Comparison of ENCODE assay signal across 10 cellular contexts in genomic region chr16:4345439-4346204, GRCh38. TPM values are rescaled to one million over a fixed set of nuclear protein-coding genes. Genes with fewer than 3 reads are reported as not detected.
A peak's percentile ranks its signal among the peaks of the same experiment; 100 is the strongest.
DNase-seq lines count a peak whose midpoint lies in the region; ATAC-seq and TF ChIP-seq lines count a peak whose summit lies in the region.
"Had no signal": no experiment of that assay in that cellular context is flagged by ENCODE, and none has a peak within 500 bp of the region (broad histone marks: within the 10 kb centered on the region; RNA-seq: fewer than 3 reads in every experiment).

No MANE protein-coding gene starts in this region.

- no peak overlapping the region for H3K27ac Mint-ChIP-seq in MCF 10A (ENCODE audit: low read depth, unreplicated experiment)
- H3K27ac Mint-ChIP-seq in endothelial cell (ENCODE audit: unreplicated experiment) = no peak overlapping the region
- H3K27ac Mint-ChIP-seq: activated T-helper 2 cell treated with anti-CD3 and anti-CD28 coated beads, Interferon-gamma antibody, Interleukin-2, Interleukin-4, amounts not matched to agents 10 μg/mL and 5 μg/mL and 100 μg/mL, durations not matched to agents 14 hours and 24 hours and 36 hours had no signal

- TF ChIP-seq CTCF in MCF 10A (IDR thresholded peaks at IDR 0.05; ENCODE audit: unreplicated experiment) = no peak
- TF ChIP-seq CTCF in breast epithelium (IDR thresholded peaks at IDR 0.05) = no peak
- TF ChIP-seq CTCF in left lung (IDR thresholded peaks at IDR 0.05) = no peak
- no peak for TF ChIP-seq CTCF in endothelial cell (IDR thresholded peaks at IDR 0.05; ENCODE audit: unreplicated experiment)
- no peak for TF ChIP-seq CTCF in GM10266 (IDR thresholded peaks at IDR 0.05; ENCODE audit: control insufficient read depth, insufficient read depth, low read depth, missing control alignments)

- peak; percentile 49 for ATAC-seq in left lung
- no peak for ATAC-seq in HG03439 (IDR thresholded peaks at IDR 0.05; ENCODE audit: unreplicated experiment)

- CTCF ChIA-PET in MCF 10A (lab: Yijun Ruan, JAX) = interaction anchor here (0.6 to 3.4 kb wide), 8 partner anchors 10 to 57 kb away, joined by 3 to 15 read pairs (median 4); no protein-coding TSS in a partner anchor

- H3K36me3 ChIP-seq in breast epithelium = no peaks in the 10 kb centered on the region
- H3K36me3 ChIP-seq in SK-N-MC (ENCODE audit: insufficient read depth, low read length) = peaks cover 11% of the 10 kb centered on the region; the same call in 1 of the 2 replicates
- peaks cover 0 to 10% of the 10 kb centered on the region in 2 donors for H3K36me3 ChIP-seq in left lung

- H3K9me3 ChIP-seq in breast epithelium (no peaks in the 10 kb centered on the region), SK-N-MC (ENCODE audit: low read depth, low read length) (no peaks in the 10 kb centered on the region), left lung (no peaks in the 10 kb centered on the region)

- no peak for TF ChIP-seq POLR2A in breast epithelium (IDR thresholded peaks at IDR 0.05)

- BruUV-seq in MCF 10A (replicated peaks; lab: Mats Ljungman, UMichigan) = no TSS peak

- H3K4me1 ChIP-seq in breast epithelium = no peaks in the 10 kb centered on the region
- peaks cover 20 to 82% of the 10 kb centered on the region in 2 donors for H3K4me1 ChIP-seq in left lung

- no peaks in the 10 kb centered on the region for H3K27me3 Mint-ChIP-seq in MCF 10A (ENCODE audit: insufficient read depth, unreplicated experiment)
- H3K27me3 Mint-ChIP-seq in endothelial cell (ENCODE audit: unreplicated experiment) = peaks cover 3% of the 10 kb centered on the region

- no peak overlapping the region for H3K4me3 ChIP-seq in breast epithelium
- H3K4me3 ChIP-seq in SK-N-MC = no peak overlapping the region
- H3K4me3 ChIP-seq in left lung = no peak overlapping the region

- DNase-seq in MCF 10A (ENCODE audit: unreplicated experiment) (peak; percentile 30), breast epithelium (ENCODE audit: low spot score in 2 of 2) (no peak), SK-N-MC (ENCODE audit: low read depth, low spot score) (no peak), left lung (no peak), endothelial cell (ENCODE audit: low spot score) (no peak), GM10266 (ENCODE audit: extremely low spot score) (no peak)
- DNase-seq in stimulated activated naive CD4-positive, alpha-beta T cell treated with Interleukin-2 at 50 U/mL for 16 hours (lab: John Stamatoyannopoulos, UW) = no peak
- DNase-seq: T1000 had no signal

- peaks cover 14% of the 10 kb centered on the region for H3K36me3 Mint-ChIP-seq in MCF 10A (ENCODE audit: insufficient read depth, unreplicated experiment)
- H3K36me3 Mint-ChIP-seq in endothelial cell (ENCODE audit: low read depth, unreplicated experiment) = peaks cover 17% of the 10 kb centered on the region

- no peaks in the 10 kb centered on the region for H3K9me3 Mint-ChIP-seq in MCF 10A (ENCODE audit: unreplicated experiment)
- H3K9me3 Mint-ChIP-seq in endothelial cell (ENCODE audit: unreplicated experiment) = no peaks in the 10 kb centered on the region
- H3K9me3 Mint-ChIP-seq: activated T-helper 2 cell treated with anti-CD3 and anti-CD28 coated beads, Interferon-gamma antibody, Interleukin-2, Interleukin-4, amounts not matched to agents 10 μg/mL and 5 μg/mL and 100 μg/mL, durations not matched to agents 14 hours and 24 hours and 36 hours had no signal

- intact Hi-C loops in MCF 10A (cut with micrococcal nuclease) (no loop called here), breast epithelium (cut with DNase I; ENCODE audit: low total_unique reads) (loop anchor here (10.0 kb wide), 1 partner anchor 561 kb away; no protein-coding TSS in a partner anchor), left lung (cut with DNase I) (no loop called here)

- H3K4me1 Mint-ChIP-seq in MCF 10A (ENCODE audit: insufficient read depth, unreplicated experiment) = peaks cover 8% of the 10 kb centered on the region
- no peaks in the 10 kb centered on the region for H3K4me1 Mint-ChIP-seq in endothelial cell (ENCODE audit: unreplicated experiment)

- H3K27ac ChIP-seq in breast epithelium (peak overlapping the region in 1 of 2 donors; percentile 23), SK-N-MC (peak overlapping the region; percentile 75; the same call in 1 of the 2 replicates), left lung (peak overlapping the region in 1 of 2 donors; percentile 76)

- no peak overlapping the region for H3K9ac ChIP-seq in SK-N-MC (ENCODE audit: insufficient read length)

- no peak overlapping the region for H3K4me3 Mint-ChIP-seq in MCF 10A (ENCODE audit: unreplicated experiment)
- H3K4me3 Mint-ChIP-seq in endothelial cell (ENCODE audit: unreplicated experiment) = no peak overlapping the region

- POLR2A ChIA-PET in MCF 10A (lab: Yijun Ruan, JAX) = interaction anchor here (0.6 to 1.7 kb wide), 3 partner anchors 8 to 832 kb away, joined by 3 to 9 read pairs (median 4); partner anchors contain the start of gene TFAP4

- H3K27me3 ChIP-seq in breast epithelium = no peaks in the 10 kb centered on the region
- H3K27me3 ChIP-seq in left lung = no peaks in the 10 kb centered on the region

RNA-seq across cellular contexts. Expression of gene PAM16, which starts 5.5 kb away (rescaled TPM):
- total RNA-seq in MCF 10A (2022) = 71.8 and 117 TPM in 2 replicates
- 10 to 100 TPM; 24.9 to 52.4 (median 49.9) TPM for total RNA-seq in breast epithelium
- total RNA-seq in left lung = 10 to 100 TPM; 26.2 to 44.6 TPM
- 29.5 TPM for total RNA-seq in endothelial cell (ENCODE audit: unreplicated experiment)

RNA-seq across cellular contexts. Expression of gene VASN, which starts 26.0 kb away (rescaled TPM):
- total RNA-seq in MCF 10A (2022) = 4.0 and 7.1 TPM in 2 replicates
- 10 to 100 TPM; 14.8 to 28.5 (median 16.1) TPM for total RNA-seq in breast epithelium
- total RNA-seq in left lung = 10 to 100 TPM; 24.5 to 28.3 TPM
- 0.67 TPM for total RNA-seq in endothelial cell (ENCODE audit: unreplicated experiment)
- total RNA-seq: activated T-helper 2 cell treated with anti-CD3 and anti-CD28 coated beads, Interferon-gamma antibody, Interleukin-2, Interleukin-4, amounts not matched to agents 10 μg/mL and 5 μg/mL and 100 μg/mL, durations not matched to agents 14 hours and 24 hours and 36 hours had no signal

RNA-seq across cellular contexts. Expression of gene GLIS2, which starts 29.8 kb away (rescaled TPM):
- 14.7 and 15.8 TPM in 2 replicates for total RNA-seq in MCF 10A (2022)
- total RNA-seq in breast epithelium = 1 to 10 TPM in 2 of 3 donors, under 1 TPM in 1; 0.96 to 3.9 (median 1.5) TPM
- 10 to 100 TPM; 28.9 to 31.0 TPM for total RNA-seq in left lung
- 1.6 TPM for total RNA-seq in endothelial cell (ENCODE audit: unreplicated experiment)
